36 cellular contexts compared by ENCODE assay signal in genomic region chr6:111515259-111515658, GRCh38.
"Had no signal": no experiment of that assay in that cellular context is flagged by ENCODE, and none has a peak within 500 bp of the region (broad histone marks: within the 10 kb centered on the region; RNA-seq: fewer than 3 reads in every experiment).

No MANE protein-coding gene starts in this region.

- H3K9ac ChIP-seq: KMS-11 had no signal

- H3K36me3 ChIP-seq: MG63 had no signal

- H3K4me3 ChIP-seq: MG63 had no signal

- H3K4me2 ChIP-seq: KMS-11 had no signal

- H3K27me3 ChIP-seq: MG63 had no signal

- H3K27ac ChIP-seq: KMS-11 had no signal

- DNase-seq: Karpas-422, Kasumi-1, KG1, MG63, MM.1S, MV-4-11, NCI-H1048, NCI-H1092, NCI-H1092 treated with DMSO at 0.1 percent for 48 hours, NCI-H1105, NCI-H1105 treated with DMSO at 0.1 percent for 48 hours, NCI-H1417, NCI-H1417 treated with DMSO at 0.1 percent for 48 hours, NCI-H1436, NCI-H1436 treated with DMSO at 0.1 percent for 48 hours, NCI-H146, NCI-H1694, NCI-H1694 treated with DMSO at 0.1 percent for 48 hours, NCI-H187, NCI-H187 treated with DMSO at 0.1 percent for 48 hours, NCI-H1930, NCI-H2029, NCI-H2029 treated with DMSO at 0.1 percent for 48 hours, NCI-H2081, NCI-H2081 treated with DMSO at 0.1 percent for 48 hours, NCI-H2107, NCI-H2171, NCI-H2171 treated with DMSO at 0.1 percent for 48 hours, NCI-H2227 treated with DMSO at 0.1 percent for 48 hours, NCI-H226, NCI-H345, NCI-H446, NCI-H446 treated with DMSO at 0.1 percent for 48 hours, NCI-H510A, NCI-H510A treated with DMSO at 0.1 percent for 48 hours had no signal

- H3K9me3 ChIP-seq: MG63 had no signal
